23 cellular contexts compared by ENCODE assay signal in genomic region chr4:38982356-38983095, GRCh38. TPM values are rescaled to one million over a fixed set of nuclear protein-coding genes. Genes with fewer than 3 reads are reported as not detected.
DNase-seq lines count a peak whose midpoint lies in the region; ATAC-seq and TF ChIP-seq lines count a peak whose summit lies in the region.
"Had no signal": no experiment of that assay in that cellular context is flagged by ENCODE, and none has a peak within 500 bp of the region (broad histone marks: within the 10 kb centered on the region; RNA-seq: fewer than 3 reads in every experiment).

No MANE protein-coding gene starts in this region.

- peaks cover 22% of the 10 kb centered on the region for H3K36me3 Mint-ChIP-seq in activated naive CD4-positive, alpha-beta T cell treated with anti-CD3 and anti-CD28 coated beads, Interleukin-2, amount 50 U/mL, for 24 hours
- H3K36me3 Mint-ChIP-seq in activated CD4-positive, alpha-beta memory T cell treated with anti-CD3 and anti-CD28 coated beads for 36 hours: peaks cover 51% of the 10 kb centered on the region
- H3K36me3 Mint-ChIP-seq in natural killer cell treated with Interleukin-12 subunit alpha and Interleukin-12 subunit beta and Interleukin-15 and Interleukin-18, amount 100 ng/mL, for 72 hours: peaks cover 12% of the 10 kb centered on the region

- no peak for ATAC-seq in HG03196 (IDR thresholded peaks at IDR 0.05; ENCODE audit: unreplicated experiment)
- ATAC-seq in natural killer cell treated with Interleukin-12 subunit alpha and Interleukin-12 subunit beta and Interleukin-15 and Interleukin-18, amount 100 ng/mL, for 72 hours: no peak
- ATAC-seq: CD8-positive, alpha-beta T cell; natural killer cell; stimulated activated naive CD8-positive, alpha-beta T cell treated with anti-CD3 and anti-CD28 coated beads, Interleukin-15, Interleukin-2, amounts not matched to agents 100 U/mL and 50 U/mL, for 24 hours had no signal

- no peak overlapping the region for H3K4me3 Mint-ChIP-seq in activated naive CD4-positive, alpha-beta T cell treated with anti-CD3 and anti-CD28 coated beads, Interleukin-2, amount 50 U/mL, for 24 hours
- H3K4me3 Mint-ChIP-seq in activated CD4-positive, alpha-beta memory T cell treated with anti-CD3 and anti-CD28 coated beads for 36 hours: peak overlapping the region; percentile 35
- no peak overlapping the region for H3K4me3 Mint-ChIP-seq in natural killer cell treated with Interleukin-12 subunit alpha and Interleukin-12 subunit beta and Interleukin-15 and Interleukin-18, amount 100 ng/mL, for 72 hours
- H3K4me3 Mint-ChIP-seq: CD8-positive, alpha-beta T cell; central memory CD8-positive, alpha-beta T cell; natural killer cell had no signal

- H3K27me3 Mint-ChIP-seq in activated naive CD4-positive, alpha-beta T cell treated with anti-CD3 and anti-CD28 coated beads, Interleukin-2, amount 50 U/mL, for 24 hours: no peaks in the 10 kb centered on the region
- no peaks in the 10 kb centered on the region for H3K27me3 Mint-ChIP-seq in activated CD4-positive, alpha-beta memory T cell treated with anti-CD3 and anti-CD28 coated beads for 36 hours
- no peaks in the 10 kb centered on the region for H3K27me3 Mint-ChIP-seq in natural killer cell treated with Interleukin-12 subunit alpha and Interleukin-12 subunit beta and Interleukin-15 and Interleukin-18, amount 100 ng/mL, for 72 hours
- H3K27me3 Mint-ChIP-seq: central memory CD8-positive, alpha-beta T cell had no signal

- H3K4me1 Mint-ChIP-seq in activated naive CD4-positive, alpha-beta T cell treated with anti-CD3 and anti-CD28 coated beads, Interleukin-2, amount 50 U/mL, for 24 hours: peaks cover 37% of the 10 kb centered on the region
- H3K4me1 Mint-ChIP-seq in activated CD4-positive, alpha-beta memory T cell treated with anti-CD3 and anti-CD28 coated beads for 36 hours (ENCODE audit: low read depth): peaks cover 75% of the 10 kb centered on the region
- H3K4me1 Mint-ChIP-seq in natural killer cell treated with Interleukin-12 subunit alpha and Interleukin-12 subunit beta and Interleukin-15 and Interleukin-18, amount 100 ng/mL, for 72 hours (ENCODE audit: low read depth in 2 of 2): peaks cover 8 to 10% of the 10 kb centered on the region in 2 donors
- H3K4me1 Mint-ChIP-seq: central memory CD8-positive, alpha-beta T cell; natural killer cell had no signal

- CTCF ChIA-PET in activated CD4-positive, alpha-beta memory T cell treated with anti-CD3 and anti-CD28 coated beads for 36 hours (lab: Charles Lee): no interaction called here

- DNase-seq in activated naive CD4-positive, alpha-beta T cell treated with Interleukin-2 at 50 U/mL for 16 hours: no peak
- no peak for DNase-seq in activated CD4-positive, alpha-beta memory T cell treated with anti-CD3 and anti-CD28 coated beads for 36 hours
- DNase-seq in fibroblast of mammary gland (ENCODE audit: low read depth) (peak; percentile 82), kidney glomerular epithelial cell (lab: John Stamatoyannopoulos, UW) (no peak), activated gamma-delta T cell (lab: John Stamatoyannopoulos, UW) (no peak)
- DNase-seq in natural killer cell treated with Interleukin-12 subunit alpha and Interleukin-12 subunit beta and Interleukin-15 and Interleukin-18, amount 100 ng/mL, for 72 hours (ENCODE audit: low spot score): no peak
- DNase-seq: activated CD4-positive, alpha-beta T cell treated with anti-CD3 and anti-CD28 coated beads, Interleukin-2, amount 50 U/mL, for 1 hour; aorta; CD8-positive, alpha-beta T cell; DMS53; left cardiac atrium; natural killer cell; NCI-H146; NCI-H2171 treated with DMSO at 0.1 percent for 48 hours; posterior cingulate gyrus; stimulated activated CD4-positive, alpha-beta T cell treated with anti-CD3 and anti-CD28 coated beads, Interleukin-2, amount 100 ng/mL, for 24 hours; stimulated activated naive CD8-positive, alpha-beta T cell treated with anti-CD3 and anti-CD28 coated beads, Interleukin-15, Interleukin-2, amounts not matched to agents 100 U/mL and 50 U/mL, for 24 hours; thyroid gland had no signal

- intact Hi-C loops in activated CD4-positive, alpha-beta memory T cell treated with anti-CD3 and anti-CD28 coated beads for 36 hours (cut with micrococcal nuclease): loop anchor here (5.0 to 10.0 kb wide), 4 partner anchors 75 to 372 kb away; partner anchors contain the start of gene TLR1

- POLR2A ChIA-PET in activated CD4-positive, alpha-beta memory T cell treated with anti-CD3 and anti-CD28 coated beads for 36 hours (lab: Charles Lee): interaction anchor here (1.2 kb wide), 1 partner anchor 24 kb away, joined by 5 read pairs; no protein-coding TSS in a partner anchor

- H3K9me3 Mint-ChIP-seq in activated naive CD4-positive, alpha-beta T cell treated with anti-CD3 and anti-CD28 coated beads, Interleukin-2, amount 50 U/mL, for 24 hours: no peaks in the 10 kb centered on the region
- no peaks in the 10 kb centered on the region for H3K9me3 Mint-ChIP-seq in activated CD4-positive, alpha-beta memory T cell treated with anti-CD3 and anti-CD28 coated beads for 36 hours
- no peaks in the 10 kb centered on the region for H3K9me3 Mint-ChIP-seq in natural killer cell treated with Interleukin-12 subunit alpha and Interleukin-12 subunit beta and Interleukin-15 and Interleukin-18, amount 100 ng/mL, for 72 hours
- H3K9me3 Mint-ChIP-seq: CD8-positive, alpha-beta T cell; central memory CD8-positive, alpha-beta T cell; natural killer cell had no signal

- peak overlapping the region; percentile 43 for H3K27ac Mint-ChIP-seq in activated naive CD4-positive, alpha-beta T cell treated with anti-CD3 and anti-CD28 coated beads, Interleukin-2, amount 50 U/mL, for 24 hours
- peak overlapping the region; percentile 93 for H3K27ac Mint-ChIP-seq in activated CD4-positive, alpha-beta memory T cell treated with anti-CD3 and anti-CD28 coated beads for 36 hours
- H3K27ac Mint-ChIP-seq in natural killer cell treated with Interleukin-12 subunit alpha and Interleukin-12 subunit beta and Interleukin-15 and Interleukin-18, amount 100 ng/mL, for 72 hours: no peak overlapping the region
- H3K27ac Mint-ChIP-seq: CD8-positive, alpha-beta T cell; natural killer cell had no signal

- TF ChIP-seq CTCF in fibroblast of mammary gland (conservative IDR thresholded peaks at IDR 0.05; ENCODE audit: control insufficient read depth, insufficient read depth, low read depth, low read length): no peak

- H3K4me3 ChIP-seq in fibroblast of mammary gland (ENCODE audit: control insufficient read depth, low read depth, low read length): no peak overlapping the region
- H3K4me3 ChIP-seq: skin epidermis, thyroid gland had no signal

RNA-seq across cellular contexts. Expression of gene TMEM156, which starts 49.7 kb away (rescaled TPM):
- 10 to 100 TPM; 28.0 to 28.4 TPM for total RNA-seq in activated CD4-positive, alpha-beta memory T cell treated with anti-CD3 and anti-CD28 coated beads for 36 hours
- total RNA-seq in natural killer cell treated with Interleukin-12 subunit alpha and Interleukin-12 subunit beta and Interleukin-15 and Interleukin-18, amount 100 ng/mL, for 72 hours: 10 to 100 TPM in 1 of 2 donors, 1 to 10 TPM in 1; 7.9 to 10.3 TPM
- total RNA-seq: H1 had no signal

Comparison
In these comparisons a context has a peak if more than half of its experiments do, and no peak if none do; other contexts are left out.
1. H3K27ac Mint-ChIP-seq: peak in activated naive CD4-positive, alpha-beta T cell treated with anti-CD3 and anti-CD28 coated beads, Interleukin-2, amount 50 U/mL, for 24 hours (single experiment) and activated CD4-positive, alpha-beta memory T cell treated with anti-CD3 and anti-CD28 coated beads for 36 hours (single experiment); none in natural killer cell treated with Interleukin-12 subunit alpha and Interleukin-12 subunit beta and Interleukin-15 and Interleukin-18, amount 100 ng/mL, for 72 hours (0 of 2).